7 cellular contexts compared by ENCODE assay signal in the genomic region with DNA sequence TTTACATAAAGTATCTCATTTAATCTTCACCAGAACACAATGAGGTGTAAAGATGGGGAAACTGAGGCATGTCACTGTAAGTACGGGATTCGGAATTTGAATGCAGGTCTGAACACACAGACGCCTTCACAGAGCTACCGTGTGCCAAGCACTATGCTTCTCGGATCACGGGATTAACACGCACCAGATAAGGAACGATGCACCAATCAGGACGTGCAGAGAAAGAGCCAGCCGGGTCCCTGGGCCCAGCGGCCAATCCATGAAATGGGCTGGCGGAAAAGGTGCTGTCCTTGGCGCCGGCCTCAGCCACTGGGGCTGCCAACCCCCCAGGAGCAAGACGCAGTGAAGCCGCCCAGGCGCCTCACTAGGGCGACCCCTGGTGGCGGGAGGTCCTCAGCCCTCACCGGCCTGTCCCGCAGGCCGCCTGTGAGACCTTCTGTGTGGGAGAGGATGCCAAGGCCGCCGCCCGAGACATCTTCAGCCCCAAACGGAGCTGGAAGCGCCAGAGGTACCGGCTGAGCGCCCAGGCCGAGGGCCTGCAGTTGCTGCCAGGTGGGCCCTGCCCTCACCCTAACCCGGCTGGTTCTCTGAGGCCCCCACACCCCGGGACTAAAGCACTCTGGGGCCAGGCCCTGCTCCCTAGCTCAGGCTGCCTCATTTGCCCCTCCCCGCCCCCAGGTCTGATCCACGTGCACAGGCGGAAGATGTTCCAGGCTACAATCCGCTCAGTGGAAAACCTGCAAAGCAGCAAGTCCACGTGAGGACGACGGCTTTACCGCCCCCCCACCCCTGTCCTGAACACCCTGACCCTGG. TPM values are rescaled to one million over a fixed set of nuclear protein-coding genes. Genes with fewer than 3 reads are reported as not detected.
A peak's percentile ranks its signal among the peaks of the same experiment; 100 is the strongest.
DNase-seq lines count a peak whose midpoint lies in the region; ATAC-seq and TF ChIP-seq lines count a peak whose summit lies in the region.
"Had no signal": no experiment of that assay in that cellular context is flagged by ENCODE, and none has a peak within 500 bp of the region (broad histone marks: within the 10 kb centered on the region; RNA-seq: fewer than 3 reads in every experiment).

No MANE protein-coding gene starts in this region.

- TF ChIP-seq CTCF in CD14-positive monocyte (IDR thresholded peaks at IDR 0.05) (peak; percentile 88), glutamatergic neuron (IDR thresholded peaks at IDR 0.05; ENCODE audit: partially characterized antibody, unreplicated experiment) (peak; percentile 93)

- H3K27me3 Mint-ChIP-seq in CD14-positive monocyte (ENCODE audit: low read depth in 3 of 3) (peaks cover 40 to 70% (median 44%) of the 10 kb centered on the region in 3 donors), glutamatergic neuron (ENCODE audit: unreplicated experiment) (peaks cover 11% of the 10 kb centered on the region)

- peaks cover 35% of the 10 kb centered on the region for H3K4me1 Mint-ChIP-seq in CD14-positive monocyte
- peaks cover 9% of the 10 kb centered on the region for H3K4me1 Mint-ChIP-seq in glutamatergic neuron (ENCODE audit: low read depth, unreplicated experiment)

- ATAC-seq in HG02885 (IDR thresholded peaks at IDR 0.05; ENCODE audit: poor library complexity, unreplicated experiment), result peak; percentile 79
- no peak for ATAC-seq in HG03025 (IDR thresholded peaks at IDR 0.05; ENCODE audit: low FRiP score, unreplicated experiment)

- no peak overlapping the region for H3K27ac Mint-ChIP-seq in CD14-positive monocyte
- H3K27ac Mint-ChIP-seq in glutamatergic neuron (ENCODE audit: unreplicated experiment), result no peak overlapping the region

- DNase-seq in CD14-positive monocyte (ENCODE audit: low spot score) (no peak), glutamatergic neuron (peak; percentile 86)
- DNase-seq in activated CD4-positive, alpha-beta T cell treated with anti-CD3 and anti-CD28 coated beads, Interleukin-2, amount 50 U/mL, for 1 hour, result peak; percentile 74
- DNase-seq in stimulated activated CD4-positive, alpha-beta T cell treated with anti-CD3 and anti-CD28 coated beads, Interleukin-4, amount 100 ng/mL, for 48 hours (ENCODE audit: low read depth in 2 of 2), result peak; percentile 79 to 90

- H3K9me3 Mint-ChIP-seq in CD14-positive monocyte (peaks cover 0 to 5% (median 0%) of the 10 kb centered on the region in 7 donors), glutamatergic neuron (ENCODE audit: unreplicated experiment) (peaks cover 9% of the 10 kb centered on the region)

- intact Hi-C loops in CD14-positive monocyte (cut with micrococcal nuclease), result no loop called here

- H3K4me3 Mint-ChIP-seq in CD14-positive monocyte (peak overlapping the region; percentile 50 to 52), glutamatergic neuron (ENCODE audit: unreplicated experiment) (peak overlapping the region; percentile 44)

- peaks cover 0 to 3% of the 10 kb centered on the region in 2 donors for H3K36me3 Mint-ChIP-seq in CD14-positive monocyte
- H3K36me3 Mint-ChIP-seq in glutamatergic neuron (ENCODE audit: unreplicated experiment), result no peaks in the 10 kb centered on the region

RNA-seq across cellular contexts. Expression of a gene that starts 15.6 kb away (rescaled TPM):
- polyA plus RNA-seq in CD14-positive monocyte, result under 1 TPM in 1 of 2 donors, not detected in 1; 0.30 TPM
- 9.4 TPM for total RNA-seq in glutamatergic neuron (ENCODE audit: unreplicated experiment)

RNA-seq across cellular contexts. Expression of a gene that starts 17.9 kb away (rescaled TPM):
- polyA plus RNA-seq in CD14-positive monocyte, result under 1 TPM; 0.26 to 0.72 TPM
- 0.86 TPM for total RNA-seq in glutamatergic neuron (ENCODE audit: unreplicated experiment)
- total RNA-seq: LHCN-M2 had no signal

RNA-seq across cellular contexts. Expression of a gene that starts 19.5 kb away (rescaled TPM):
- polyA plus RNA-seq in CD14-positive monocyte, result 1 to 10 TPM; 9.3 to 9.5 TPM
- 57.1 TPM for total RNA-seq in glutamatergic neuron (ENCODE audit: unreplicated experiment)

RNA-seq across cellular contexts. Expression of a gene that starts 30.6 kb away (rescaled TPM):
- polyA plus RNA-seq in CD14-positive monocyte, result not detected
- 73.7 TPM for total RNA-seq in glutamatergic neuron (ENCODE audit: unreplicated experiment)

RNA-seq across cellular contexts. Expression of a gene that starts 39.6 kb away (rescaled TPM):
- polyA plus RNA-seq in CD14-positive monocyte, result not detected
- 10.8 TPM for total RNA-seq in glutamatergic neuron (ENCODE audit: unreplicated experiment)
